Comparison of ENCODE assay signal across 1 cellular context in genomic region chr4:25376754-25377571, GRCh38.
A peak's percentile ranks its signal among the peaks of the same experiment; 100 is the strongest.
TF ChIP-seq lines count a peak whose summit lies in the region.

Gene ANAPC4, plus strand, starts transcription at chr4:25377263. Its CDS starts 165 bp downstream, at chr4:25377428.

TF ChIP-seq in HepG2, 621 proteins besides CTCF, POLR2A, EP300 and RAD21 (continued from another document and continues in another):
- no peak for TF ChIP-seq LRRFIP1 (CRISPR knock-in tag; conservative IDR thresholded peaks at IDR 0.05)
- TF ChIP-seq HMGXB3 (CRISPR knock-in tag; IDR thresholded peaks at IDR 0.05; ENCODE audit: borderline replicate concordance): no peak
- no peak for TF ChIP-seq ZNF556 (CRISPR knock-in tag; IDR thresholded peaks at IDR 0.05; ENCODE audit: borderline replicate concordance)
- TF ChIP-seq ZNF451 (CRISPR knock-in tag; IDR thresholded peaks at IDR 0.05): no peak
- TF ChIP-seq FOXO4 (CRISPR knock-in tag; conservative IDR thresholded peaks at IDR 0.05): no peak
- no peak for TF ChIP-seq TERF1 (CRISPR knock-in tag; IDR thresholded peaks at IDR 0.05)
- TF ChIP-seq ZKSCAN1 (IDR thresholded peaks at IDR 0.05; ENCODE audit: low read length): no peak
- TF ChIP-seq KAT7 (CRISPR knock-in tag; IDR thresholded peaks at IDR 0.05; ENCODE audit: borderline replicate concordance): no peak
- no peak for TF ChIP-seq CCDC6 (CRISPR knock-in tag; IDR thresholded peaks at IDR 0.05)
- peak; percentile 43; the same call in 1 of the 2 replicates for TF ChIP-seq GLI4 (CRISPR knock-in tag; IDR thresholded peaks at IDR 0.05; ENCODE audit: borderline replicate concordance)
- TF ChIP-seq TOPORS (CRISPR knock-in tag; IDR thresholded peaks at IDR 0.05): no peak
- no peak for TF ChIP-seq JARID2 (CRISPR knock-in tag; IDR thresholded peaks at IDR 0.05; ENCODE audit: insufficient replicate concordance)
- TF ChIP-seq ZNF724P (CRISPR knock-in tag; IDR thresholded peaks at IDR 0.05; ENCODE audit: borderline replicate concordance): 0 out of 2 replicates have a peak, but pooled peaks have one; percentile 17
- TF ChIP-seq ZSCAN20 (CRISPR knock-in tag; IDR thresholded peaks at IDR 0.05; ENCODE audit: borderline replicate concordance): no peak
- peak; percentile 65 for TF ChIP-seq POLR2AphosphoS5 (IDR thresholded peaks at IDR 0.05; ENCODE audit: low read depth, low read length)
- peak; percentile 92 for TF ChIP-seq ZNF777 (CRISPR knock-in tag; IDR thresholded peaks at IDR 0.05)
- TF ChIP-seq PREB (CRISPR knock-in tag; IDR thresholded peaks at IDR 0.05): no peak
- no peak for TF ChIP-seq ZNF737 (CRISPR knock-in tag; IDR thresholded peaks at IDR 0.05; ENCODE audit: borderline replicate concordance)
- TF ChIP-seq PHF5A (CRISPR knock-in tag; IDR thresholded peaks at IDR 0.05; ENCODE audit: low read depth, unreplicated experiment): no peak
- TF ChIP-seq ZGPAT (CRISPR knock-in tag; IDR thresholded peaks at IDR 0.05): no peak; the same call in 1 of the 2 replicates
- TF ChIP-seq PBX3 (CRISPR knock-in tag; IDR thresholded peaks at IDR 0.05; ENCODE audit: borderline replicate concordance): no peak
- no peak for TF ChIP-seq SOX13 (IDR thresholded peaks at IDR 0.05)
- no peak for TF ChIP-seq SOX13 (CRISPR knock-in tag; conservative IDR thresholded peaks at IDR 0.05 in 1 of 2, IDR thresholded peaks at IDR 0.05 in 1 of 2)
- TF ChIP-seq E2F5 (CRISPR knock-in tag; conservative IDR thresholded peaks at IDR 0.05): no peak
- TF ChIP-seq ATRX (CRISPR knock-in tag; IDR thresholded peaks at IDR 0.05; ENCODE audit: borderline replicate concordance): no peak
- TF ChIP-seq ZFX (CRISPR knock-in tag; IDR thresholded peaks at IDR 0.05; ENCODE audit: low read depth): peak; percentile 82
- no peak; the same call in 1 of the 2 replicates for TF ChIP-seq ZBTB38 (CRISPR knock-in tag; IDR thresholded peaks at IDR 0.05)
- peak; percentile 59; the same call in 1 of the 2 replicates for TF ChIP-seq ZNF558 (CRISPR knock-in tag; IDR thresholded peaks at IDR 0.05; ENCODE audit: borderline replicate concordance)
- peak; percentile 88 for TF ChIP-seq RBFOX2 (IDR thresholded peaks at IDR 0.05; ENCODE audit: low read depth, low read length)
- TF ChIP-seq ZNF687 (CRISPR knock-in tag; IDR thresholded peaks at IDR 0.05): peak; percentile 80
- no peak for TF ChIP-seq JDP2 (CRISPR knock-in tag; IDR thresholded peaks at IDR 0.05; ENCODE audit: borderline replicate concordance)
- no peak for TF ChIP-seq MAFG (CRISPR knock-in tag; IDR thresholded peaks at IDR 0.05)
- TF ChIP-seq CBX5 (CRISPR knock-in tag; IDR thresholded peaks at IDR 0.05; ENCODE audit: borderline replicate concordance): no peak
- TF ChIP-seq TFDP2 (CRISPR knock-in tag; IDR thresholded peaks at IDR 0.05): peak; percentile 65
- TF ChIP-seq ZFP36L2 (CRISPR knock-in tag; IDR thresholded peaks at IDR 0.05): no peak
- TF ChIP-seq ATF1 (CRISPR knock-in tag; IDR thresholded peaks at IDR 0.05): no peak
- no peak for TF ChIP-seq FIP1L1 (IDR thresholded peaks at IDR 0.05; ENCODE audit: borderline replicate concordance, insufficient read depth, low read depth, low read length)
- TF ChIP-seq ZNF460 (CRISPR knock-in tag; IDR thresholded peaks at IDR 0.05; ENCODE audit: borderline replicate concordance): no peak
